ENCODE assay signal across 8 cellular contexts in the genomic region with DNA sequence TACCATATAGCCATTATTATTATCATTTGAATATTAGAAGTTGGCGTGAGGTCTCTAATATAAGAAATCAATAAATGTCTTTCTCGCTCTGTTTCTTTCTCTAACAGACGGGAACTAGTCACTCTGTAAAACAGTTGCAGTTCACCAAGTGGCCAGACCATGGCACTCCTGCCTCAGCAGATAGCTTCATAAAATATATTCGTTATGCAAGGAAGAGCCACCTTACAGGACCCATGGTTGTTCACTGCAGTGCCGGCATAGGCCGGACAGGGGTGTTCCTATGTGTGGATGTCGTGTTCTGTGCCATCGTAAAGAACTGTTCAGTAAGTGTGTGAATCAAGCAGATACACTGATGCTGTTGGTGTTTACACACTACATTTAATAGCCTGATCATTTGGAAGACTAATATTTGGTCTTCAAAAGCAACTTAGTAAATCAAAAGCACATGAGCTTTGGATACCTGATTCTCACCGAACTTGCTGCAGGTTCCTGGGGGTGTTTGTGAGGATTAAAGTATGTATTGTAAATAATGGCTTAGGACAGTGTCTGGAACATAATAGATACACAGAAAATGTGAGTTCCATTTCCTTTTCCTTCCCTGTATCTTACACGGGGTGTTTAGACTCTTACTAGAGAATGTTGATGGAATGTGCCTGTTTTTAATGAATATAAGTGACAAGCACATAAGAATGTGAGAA.
DNase-seq lines count a peak whose midpoint lies in the region; ATAC-seq and TF ChIP-seq lines count a peak whose summit lies in the region.
"Not testable (repeated sequence)": the region's sequence is repeated elsewhere in the genome, so short reads cannot be mapped to it uniquely, and the experiment has no call there.

No MANE protein-coding gene starts in this region.

- not testable (repeated sequence) for TF ChIP-seq EP300 in upper lobe of left lung (IDR thresholded peaks at IDR 0.05)

- DNase-seq in Panc1 (ENCODE audit: low read depth, low spot score); body of pancreas; right lobe of liver; upper lobe of left lung: not testable (repeated sequence)

- H3K9me3 ChIP-seq in Panc1 (ENCODE audit: control insufficient read depth, insufficient read depth, low read depth, low read length); body of pancreas; right lobe of liver; upper lobe of left lung: not testable (repeated sequence)

- not testable (repeated sequence) for H3K36me3 ChIP-seq in Panc1 (ENCODE audit: control insufficient read depth, insufficient read depth, low read length); body of pancreas (replicated peaks in 1 of 2; ENCODE audit: insufficient read depth in 1 of 2, low read depth in 2 of 2); right lobe of liver; upper lobe of left lung

- CTCF ChIA-PET in Panc1 (lab: Charles Lee), result not testable (repeated sequence)

- in situ Hi-C loops in Panc1 (cut with HindIII; ENCODE audit: low pct_unique_long_range_greater_than_20kb, low sequenced_read_pairs), result not testable (repeated sequence)

- intact Hi-C loops in Panc1 (cut with micrococcal nuclease; ENCODE audit: unreplicated experiment); body of pancreas (cut with DNase I); right lobe of liver (cut with DNase I): not testable (repeated sequence)

- not testable (repeated sequence) for H3K27ac ChIP-seq in Panc1 (ENCODE audit: low read length); body of pancreas; right lobe of liver; upper lobe of left lung

- not testable (repeated sequence) for H3K4me3 ChIP-seq in Panc1 (ENCODE audit: low read depth in 2 of 2, low read length in 2 of 2); body of pancreas; right lobe of liver; upper lobe of left lung

- not testable (repeated sequence) for TF ChIP-seq POLR2A in body of pancreas (IDR thresholded peaks at IDR 0.05); right lobe of liver (IDR thresholded peaks at IDR 0.05); upper lobe of left lung (IDR thresholded peaks at IDR 0.05)

- not testable (repeated sequence) for H3K4me1 ChIP-seq in Panc1 (ENCODE audit: control insufficient read depth, insufficient read depth, low read length); body of pancreas; right lobe of liver; upper lobe of left lung

- WGBS in body of pancreas, 2 donors, result no CpG with 5 or more reads among the region's 10 CpGs
- no CpG with 5 or more reads among the region's 10 CpGs for WGBS in right lobe of liver (ENCODE audit: insufficient coverage, low coverage, low lambda C conversion rate, missing lambda C conversion rate)
- WGBS in upper lobe of left lung, 2 donors, result no CpG with 5 or more reads among the region's 10 CpGs

- ATAC-seq in GM18517 (IDR thresholded peaks at IDR 0.05; ENCODE audit: unreplicated experiment) (peak; percentile 94), GM21367 (IDR thresholded peaks at IDR 0.05; ENCODE audit: unreplicated experiment) (peak; percentile 98), HG02798 (IDR thresholded peaks at IDR 0.05; ENCODE audit: poor library complexity, unreplicated experiment) (peak; percentile 84), HG03159 (IDR thresholded peaks at IDR 0.05; ENCODE audit: unreplicated experiment) (peak; percentile 97), Panc1 (peak; percentile 100), body of pancreas (peak; percentile 100), right lobe of liver (peak; percentile 100), upper lobe of left lung (ENCODE audit: low FRiP score in 2 of 2) (peak; percentile 91 to 97)

- not testable (repeated sequence) for BruUV-seq in Panc1 (replicated peaks; lab: Mats Ljungman, UMichigan)

- not testable (repeated sequence) for H3K27me3 ChIP-seq in Panc1 (ENCODE audit: control insufficient read depth, insufficient read depth, low read length); body of pancreas; right lobe of liver; upper lobe of left lung

- POLR2A ChIA-PET in Panc1 (lab: Charles Lee), result not testable (repeated sequence)

- not testable (repeated sequence) for TF ChIP-seq CTCF in Panc1 (IDR thresholded peaks at IDR 0.05); body of pancreas (IDR thresholded peaks at IDR 0.05); right lobe of liver (IDR thresholded peaks at IDR 0.05); upper lobe of left lung (IDR thresholded peaks at IDR 0.05)
